In the genomic region with DNA sequence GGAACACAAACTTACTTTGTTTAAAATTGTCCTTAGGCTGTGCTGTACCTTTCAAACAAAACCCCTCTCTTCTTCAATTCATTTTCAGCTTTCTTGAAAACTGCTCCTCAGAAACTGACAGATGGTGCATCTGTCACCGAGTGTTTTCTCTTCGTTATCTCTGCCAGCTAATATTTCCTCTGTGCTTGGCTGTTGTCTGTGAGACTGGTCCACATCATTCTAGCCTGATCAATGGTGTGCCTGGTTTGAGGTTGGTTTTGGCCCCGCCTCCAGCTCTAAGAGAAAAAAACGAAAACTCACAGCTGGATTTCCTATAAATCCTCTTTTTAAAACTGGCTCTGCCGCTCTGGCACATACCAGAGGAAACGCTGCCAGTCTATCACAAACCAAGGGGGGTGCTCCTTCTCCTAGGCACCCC, we compare ENCODE assay signal across 7 cellular contexts.
A peak's percentile ranks its signal among the peaks of the same experiment; 100 is the strongest.
DNase-seq lines count a peak whose midpoint lies in the region; ATAC-seq lines count a peak whose summit lies in the region.

No MANE protein-coding gene starts in this region.

- ATAC-seq in GM19463 (IDR thresholded peaks at IDR 0.05; ENCODE audit: unreplicated experiment), result peak; percentile 53
- peak; percentile 44 for ATAC-seq in HG03460 (IDR thresholded peaks at IDR 0.05; ENCODE audit: unreplicated experiment)
- no peak for ATAC-seq in HG02970 (IDR thresholded peaks at IDR 0.05; ENCODE audit: low FRiP score, unreplicated experiment)
- ATAC-seq in HG03280 (IDR thresholded peaks at IDR 0.05; ENCODE audit: unreplicated experiment), result no peak

- peaks cover 2 to 64% (median 44%) of the 10 kb centered on the region in 5 donors for H3K4me1 ChIP-seq in subcutaneous abdominal adipose tissue (ENCODE audit: control insufficient read depth in 5 of 5, insufficient read depth in 5 of 5, low read length in 5 of 5)

- H3K9ac ChIP-seq in subcutaneous abdominal adipose tissue (ENCODE audit: low read length in 5 of 5), result peak overlapping the region in 1 of 5 donors; percentile 4

- peak overlapping the region in 3 of 5 donors; percentile 25 to 52 (median 32) for H3K4me3 ChIP-seq in subcutaneous abdominal adipose tissue (ENCODE audit: low read depth in 1 of 5, low read length in 5 of 5)

- H3K27ac ChIP-seq in epithelial cell of prostate, result peak overlapping the region; percentile 87
- peak overlapping the region; percentile 63 for H3K27ac ChIP-seq in subcutaneous abdominal adipose tissue (ENCODE audit: low read depth, low read length)

- DNase-seq in epithelial cell of prostate (ENCODE audit: low read depth, low spot score), result no peak
- no peak for DNase-seq in NCI-H510A treated with DMSO at 0.1 percent for 48 hours (lab: John Stamatoyannopoulos, UW)

- H3K27me3 ChIP-seq in subcutaneous abdominal adipose tissue (ENCODE audit: control insufficient read depth in 5 of 5, insufficient read depth in 4 of 5, low read length in 5 of 5), result no peaks in the 10 kb centered on the region

- H3K36me3 ChIP-seq in subcutaneous abdominal adipose tissue (ENCODE audit: control insufficient read depth in 5 of 5, insufficient read depth in 5 of 5, low read length in 5 of 5), result no peaks in the 10 kb centered on the region

- H3K9me3 ChIP-seq in subcutaneous abdominal adipose tissue (ENCODE audit: control insufficient read depth in 5 of 5, low read length in 5 of 5), result no peaks in the 10 kb centered on the region

Comparison
In these comparisons a context has a peak if more than half of its experiments do, and no peak if none do; other contexts are left out.
1. ATAC-seq: peak in GM19463 (single experiment) and HG03460 (single experiment); none in HG02970 (single experiment) and HG03280 (single experiment).